In genomic region chr2:226652388-226652787, GRCh38 we compare ENCODE assay signal across 8 cellular contexts.
A peak's percentile ranks its signal among the peaks of the same experiment; 100 is the strongest.
DNase-seq lines count a peak whose midpoint lies in the region; ATAC-seq, FAIRE-seq and TF ChIP-seq lines count a peak whose summit lies in the region.

No MANE protein-coding gene starts in this region.

- CTCF ChIA-PET in HepG2 (lab: Yijun Ruan, JAX; ENCODE audit: low intra/inter-chr PET ratio, low total read pairs): no interaction called here

- no TSS peak for BruUV-seq in HepG2 (replicated peaks; lab: Mats Ljungman, UMichigan)

- H3K4me3 ChIP-seq in mesodermal cell (ENCODE audit: extremely low read depth, insufficient read depth, low read length, poor library complexity, severe bottlenecking) (no peak overlapping the region), HepG2 (replicated peaks in 1 of 3; ENCODE audit: insufficient read depth in 1 of 3, low read depth in 2 of 3, low read length in 3 of 3) (no peak overlapping the region), WERI-Rb-1 (ENCODE audit: low read depth, low read length) (no peak overlapping the region)

- H3K27ac ChIP-seq in mesodermal cell (ENCODE audit: low read depth, low read length, severe bottlenecking): peak overlapping the region; percentile 61
- no peak overlapping the region for H3K27ac ChIP-seq in HepG2 (ENCODE audit: extremely low read length, insufficient read depth, low read length)
- no peak overlapping the region for H3K27ac ChIP-seq in WERI-Rb-1

- no peak overlapping the region for H3K4me2 ChIP-seq in HepG2 (ENCODE audit: low read depth, low read length)

- no peak for FAIRE-seq in HepG2 (lab: Jason Lieb, UNC)

- POLR2A ChIA-PET in HepG2 (lab: Yijun Ruan, JAX): interaction anchor here (1.0 to 1.9 kb wide), 3 partner anchors 69 to 148 kb away, joined by 3 to 6 read pairs (median 6); partner anchors contain the start of gene IRS1

- TF ChIP-seq EP300 in HepG2 (IDR thresholded peaks at IDR 0.05; ENCODE audit: low read depth in 2 of 2, low read length in 2 of 2) (no peak), HepG2 (CRISPR knock-in tag; IDR thresholded peaks at IDR 0.05; ENCODE audit: borderline replicate concordance) (no peak)

- peaks cover 38% of the 10 kb centered on the region for H3K4me1 ChIP-seq in mesodermal cell (ENCODE audit: control insufficient read depth, insufficient read depth, low read length, poor library complexity, severe bottlenecking)
- peaks cover 79% of the 10 kb centered on the region for H3K4me1 ChIP-seq in HepG2 (ENCODE audit: insufficient read depth, low read length)

- H3K9me3 ChIP-seq in mesodermal cell (ENCODE audit: control insufficient read depth, low read length): no peaks in the 10 kb centered on the region
- H3K9me3 ChIP-seq in HepG2 (ENCODE audit: low read length): peaks cover 7% of the 10 kb centered on the region
- no peaks in the 10 kb centered on the region for H3K9me3 ChIP-seq in WERI-Rb-1 (ENCODE audit: severe bottlenecking)

- H3K36me3 ChIP-seq in mesodermal cell (ENCODE audit: control insufficient read depth, insufficient read depth, low read length) (no peaks in the 10 kb centered on the region), HepG2 (replicated peaks in 1 of 2; ENCODE audit: control insufficient read depth in 1 of 2, insufficient read depth in 2 of 2, low read length in 2 of 2) (no peaks in the 10 kb centered on the region), WERI-Rb-1 (no peaks in the 10 kb centered on the region)

- no peak for TF ChIP-seq RAD21 in HepG2 (CRISPR knock-in tag; IDR thresholded peaks at IDR 0.05)

- no peak overlapping the region for H2AFZ ChIP-seq in HepG2 (ENCODE audit: low read length)

- 92 to 100% methylated on average over 2 to 3 of the region's 4 CpGs for WGBS in mesodermal cell (ENCODE audit: insufficient coverage in 2 of 2), 2 experiments
- 93% methylated on average over 4 of the region's 4 CpGs for WGBS in HepG2 (ENCODE audit: low lambda C conversion rate)

- H3K27me3 ChIP-seq in HepG2 (ENCODE audit: control insufficient read depth in 1 of 2, insufficient read depth in 2 of 2, low read length in 2 of 2) (no peaks in the 10 kb centered on the region), WERI-Rb-1 (ENCODE audit: insufficient read depth, low read depth, severe bottlenecking) (no peaks in the 10 kb centered on the region)

- TF ChIP-seq CTCF in HepG2 (CRISPR knock-in tag; IDR thresholded peaks at IDR 0.05) (no peak), WERI-Rb-1 (IDR thresholded peaks at IDR 0.05; ENCODE audit: low read depth, low read length) (no peak)

- no peak overlapping the region for H3K9ac ChIP-seq in HepG2 (ENCODE audit: insufficient read depth, low read depth, low read length)

- DNase-seq in SW 1271 (lab: John Stamatoyannopoulos, UW): peak; percentile 74 to 97
- DNase-seq in HepG2 (ENCODE audit: low spot score): no peak
- DNase-seq in NCI-H748 treated with DMSO at 0.1 percent for 48 hours (lab: John Stamatoyannopoulos, UW): no peak
- no peak for DNase-seq in WERI-Rb-1
- no peak for DNase-seq in activated CD4-positive, alpha-beta T cell treated with anti-CD3 and anti-CD28 coated beads for 1 hour

- ATAC-seq in GM18505 (IDR thresholded peaks at IDR 0.05; ENCODE audit: unreplicated experiment): peak; percentile 49
- ATAC-seq in HG03095 (IDR thresholded peaks at IDR 0.05; ENCODE audit: unreplicated experiment): peak; percentile 40
- ATAC-seq in HepG2: no peak

- no peak for TF ChIP-seq POLR2A in GM18505 (IDR thresholded peaks at IDR 0.05; ENCODE audit: borderline replicate concordance, extremely low read depth, insufficient read depth, insufficient read length)
- no peak for TF ChIP-seq POLR2A in HepG2 (IDR thresholded peaks at IDR 0.05; ENCODE audit: insufficient read depth in 1 of 2, low read depth in 2 of 2, low read length in 2 of 2)

- H3K79me2 ChIP-seq in HepG2 (ENCODE audit: insufficient read depth, low read length): no peaks in the 10 kb centered on the region

- in situ Hi-C loops in HepG2 (cut with HindIII; ENCODE audit: extremely low pct_ligation_motif_present, low pct_unique_long_range_greater_than_20kb): no loop called here

- intact Hi-C loops in HepG2 (cut with micrococcal nuclease; ENCODE audit: unreplicated experiment): loop anchor here (10.0 kb wide), 1 partner anchor 82 kb away; no protein-coding TSS in a partner anchor

- H4K20me1 ChIP-seq in HepG2 (ENCODE audit: insufficient read depth, low read length): no peaks in the 10 kb centered on the region

TF ChIP-seq in HepG2, 621 proteins besides CTCF, POLR2A, EP300 and RAD21:
- TF ChIP-seq NR2C2 (CRISPR knock-in tag; IDR thresholded peaks at IDR 0.05; ENCODE audit: borderline replicate concordance): no peak
- TF ChIP-seq CSRNP2 (CRISPR knock-in tag; conservative IDR thresholded peaks at IDR 0.05; ENCODE audit: low read depth): no peak
- TF ChIP-seq GFI1 (CRISPR knock-in tag; IDR thresholded peaks at IDR 0.05; ENCODE audit: borderline replicate concordance): no peak
- TF ChIP-seq, protein P1, sequence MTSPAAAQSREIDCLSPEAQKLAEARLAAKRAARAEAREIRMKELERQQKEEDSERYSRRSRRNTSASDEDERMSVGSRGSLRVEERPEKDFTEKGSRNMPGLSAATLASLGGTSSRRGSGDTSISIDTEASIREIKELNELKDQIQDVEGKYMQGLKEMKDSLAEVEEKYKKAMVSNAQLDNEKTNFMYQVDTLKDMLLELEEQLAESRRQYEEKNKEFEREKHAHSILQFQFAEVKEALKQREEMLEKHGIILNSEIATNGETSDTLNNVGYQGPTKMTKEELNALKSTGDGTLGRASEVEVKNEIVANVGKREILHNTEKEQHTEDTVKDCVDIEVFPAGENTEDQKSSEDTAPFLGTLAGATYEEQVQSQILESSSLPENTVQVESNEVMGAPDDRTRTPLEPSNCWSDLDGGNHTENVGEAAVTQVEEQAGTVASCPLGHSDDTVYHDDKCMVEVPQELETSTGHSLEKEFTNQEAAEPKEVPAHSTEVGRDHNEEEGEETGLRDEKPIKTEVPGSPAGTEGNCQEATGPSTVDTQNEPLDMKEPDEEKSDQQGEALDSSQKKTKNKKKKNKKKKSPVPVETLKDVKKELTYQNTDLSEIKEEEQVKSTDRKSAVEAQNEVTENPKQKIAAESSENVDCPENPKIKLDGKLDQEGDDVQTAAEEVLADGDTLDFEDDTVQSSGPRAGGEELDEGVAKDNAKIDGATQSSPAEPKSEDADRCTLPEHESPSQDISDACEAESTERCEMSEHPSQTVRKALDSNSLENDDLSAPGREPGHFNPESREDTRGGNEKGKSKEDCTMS (CRISPR knock-in tag; conservative IDR thresholded peaks at IDR 0.05): no peak
- TF ChIP-seq, protein P2, sequence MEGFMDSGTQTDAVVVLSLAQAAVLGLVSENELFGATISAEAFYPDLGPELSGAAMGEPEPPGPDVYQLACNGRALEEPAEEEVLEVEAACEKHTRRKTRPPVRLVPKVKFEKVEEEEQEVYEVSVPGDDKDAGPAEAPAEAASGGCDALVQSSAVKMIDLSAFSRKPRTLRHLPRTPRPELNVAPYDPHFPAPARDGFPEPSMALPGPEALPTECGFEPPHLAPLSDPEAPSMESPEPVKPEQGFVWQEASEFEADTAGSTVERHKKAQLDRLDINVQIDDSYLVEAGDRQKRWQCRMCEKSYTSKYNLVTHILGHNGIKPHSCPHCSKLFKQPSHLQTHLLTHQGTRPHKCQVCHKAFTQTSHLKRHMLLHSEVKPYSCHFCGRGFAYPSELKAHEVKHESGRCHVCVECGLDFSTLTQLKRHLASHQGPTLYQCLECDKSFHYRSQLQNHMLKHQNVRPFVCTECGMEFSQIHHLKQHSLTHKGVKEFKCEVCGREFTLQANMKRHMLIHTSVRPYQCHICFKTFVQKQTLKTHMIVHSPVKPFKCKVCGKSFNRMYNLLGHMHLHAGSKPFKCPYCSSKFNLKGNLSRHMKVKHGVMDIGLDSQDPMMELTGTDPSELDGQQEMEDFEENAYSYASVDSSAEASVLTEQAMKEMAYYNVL (CRISPR knock-in tag; IDR thresholded peaks at IDR 0.05; ENCODE audit: borderline replicate concordance): no peak
- no peak for TF ChIP-seq SOX5 (CRISPR knock-in tag; IDR thresholded peaks at IDR 0.05; ENCODE audit: borderline replicate concordance)

Comparison
In these comparisons a context has a peak if more than half of its experiments do, and no peak if none do; other contexts are left out.
1. DNase-seq: peak in SW 1271 (2 of 2); none in HepG2 (single experiment), NCI-H748 treated with DMSO at 0.1 percent for 48 hours (single experiment), WERI-Rb-1 (single experiment) and activated CD4-positive, alpha-beta T cell treated with anti-CD3 and anti-CD28 coated beads for 1 hour (single experiment).